In genomic region chr12:90407841-90408240, GRCh38 we compare ENCODE assay signal across 3 cellular contexts.
TF ChIP-seq lines count a peak whose summit lies in the region.

No MANE protein-coding gene starts in this region.

TF ChIP-seq in SK-N-SH, 30 proteins besides CTCF, POLR2A, EP300 and RAD21:
- TF ChIP-seq POLR2AphosphoS5 (IDR thresholded peaks at IDR 0.05; ENCODE audit: low read depth, low read length) (no peak), SMC3 (IDR thresholded peaks at IDR 0.05; ENCODE audit: low read depth, low read length) (no peak), NFIC (IDR thresholded peaks at IDR 0.05; ENCODE audit: borderline replicate concordance) (no peak), NRF1 (IDR thresholded peaks at IDR 0.05; ENCODE audit: low read depth, low read length) (no peak), FOSL2 (IDR thresholded peaks at IDR 0.05; ENCODE audit: borderline replicate concordance, low read depth) (no peak), GABPA (IDR thresholded peaks at IDR 0.05; ENCODE audit: low read depth) (no peak), FOXM1 (IDR thresholded peaks at IDR 0.05; ENCODE audit: low read depth) (no peak), ELF1 (IDR thresholded peaks at IDR 0.05) (no peak), TEAD4 (IDR thresholded peaks at IDR 0.05; ENCODE audit: borderline replicate concordance, insufficient read depth) (no peak), YY1 (IDR thresholded peaks at IDR 0.05; ENCODE audit: low read depth) (no peak), RFX5 (IDR thresholded peaks at IDR 0.05; ENCODE audit: low read length) (no peak)
- TF ChIP-seq, protein P1, sequence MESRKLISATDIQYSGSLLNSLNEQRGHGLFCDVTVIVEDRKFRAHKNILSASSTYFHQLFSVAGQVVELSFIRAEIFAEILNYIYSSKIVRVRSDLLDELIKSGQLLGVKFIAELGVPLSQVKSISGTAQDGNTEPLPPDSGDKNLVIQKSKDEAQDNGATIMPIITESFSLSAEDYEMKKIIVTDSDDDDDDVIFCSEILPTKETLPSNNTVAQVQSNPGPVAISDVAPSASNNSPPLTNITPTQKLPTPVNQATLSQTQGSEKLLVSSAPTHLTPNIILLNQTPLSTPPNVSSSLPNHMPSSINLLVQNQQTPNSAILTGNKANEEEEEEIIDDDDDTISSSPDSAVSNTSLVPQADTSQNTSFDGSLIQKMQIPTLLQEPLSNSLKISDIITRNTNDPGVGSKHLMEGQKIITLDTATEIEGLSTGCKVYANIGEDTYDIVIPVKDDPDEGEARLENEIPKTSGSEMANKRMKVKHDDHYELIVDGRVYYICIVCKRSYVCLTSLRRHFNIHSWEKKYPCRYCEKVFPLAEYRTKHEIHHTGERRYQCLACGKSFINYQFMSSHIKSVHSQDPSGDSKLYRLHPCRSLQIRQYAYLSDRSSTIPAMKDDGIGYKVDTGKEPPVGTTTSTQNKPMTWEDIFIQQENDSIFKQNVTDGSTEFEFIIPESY (IDR thresholded peaks at IDR 0.05; ENCODE audit: borderline replicate concordance, low read depth) = no peak

TF ChIP-seq in SK-N-SH treated with all-trans-retinoic acid at 6 μM for 48 hours, 23 proteins besides CTCF, POLR2A, EP300 and RAD21:
- TF ChIP-seq CSDC2 (CRISPR knock-in tag; IDR thresholded peaks at IDR 0.05) (no peak), ARNTL (CRISPR knock-in tag; IDR thresholded peaks at IDR 0.05; ENCODE audit: borderline replicate concordance, low read depth) (no peak), CSRNP3 (CRISPR knock-in tag; IDR thresholded peaks at IDR 0.05) (no peak), GLIS3 (CRISPR knock-in tag; IDR thresholded peaks at IDR 0.05) (no peak), ZFP3 (CRISPR knock-in tag; IDR thresholded peaks at IDR 0.05) (no peak), ZNF70 (CRISPR knock-in tag; IDR thresholded peaks at IDR 0.05) (no peak), TCF4 (CRISPR knock-in tag; IDR thresholded peaks at IDR 0.05; ENCODE audit: borderline replicate concordance) (no peak)
- TF ChIP-seq, protein P2, sequence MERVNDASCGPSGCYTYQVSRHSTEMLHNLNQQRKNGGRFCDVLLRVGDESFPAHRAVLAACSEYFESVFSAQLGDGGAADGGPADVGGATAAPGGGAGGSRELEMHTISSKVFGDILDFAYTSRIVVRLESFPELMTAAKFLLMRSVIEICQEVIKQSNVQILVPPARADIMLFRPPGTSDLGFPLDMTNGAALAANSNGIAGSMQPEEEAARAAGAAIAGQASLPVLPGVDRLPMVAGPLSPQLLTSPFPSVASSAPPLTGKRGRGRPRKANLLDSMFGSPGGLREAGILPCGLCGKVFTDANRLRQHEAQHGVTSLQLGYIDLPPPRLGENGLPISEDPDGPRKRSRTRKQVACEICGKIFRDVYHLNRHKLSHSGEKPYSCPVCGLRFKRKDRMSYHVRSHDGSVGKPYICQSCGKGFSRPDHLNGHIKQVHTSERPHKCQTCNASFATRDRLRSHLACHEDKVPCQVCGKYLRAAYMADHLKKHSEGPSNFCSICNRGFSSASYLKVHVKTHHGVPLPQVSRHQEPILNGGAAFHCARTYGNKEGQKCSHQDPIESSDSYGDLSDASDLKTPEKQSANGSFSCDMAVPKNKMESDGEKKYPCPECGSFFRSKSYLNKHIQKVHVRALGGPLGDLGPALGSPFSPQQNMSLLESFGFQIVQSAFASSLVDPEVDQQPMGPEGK (CRISPR knock-in tag; IDR thresholded peaks at IDR 0.05; ENCODE audit: borderline replicate concordance) = no peak
- TF ChIP-seq, protein P3, sequence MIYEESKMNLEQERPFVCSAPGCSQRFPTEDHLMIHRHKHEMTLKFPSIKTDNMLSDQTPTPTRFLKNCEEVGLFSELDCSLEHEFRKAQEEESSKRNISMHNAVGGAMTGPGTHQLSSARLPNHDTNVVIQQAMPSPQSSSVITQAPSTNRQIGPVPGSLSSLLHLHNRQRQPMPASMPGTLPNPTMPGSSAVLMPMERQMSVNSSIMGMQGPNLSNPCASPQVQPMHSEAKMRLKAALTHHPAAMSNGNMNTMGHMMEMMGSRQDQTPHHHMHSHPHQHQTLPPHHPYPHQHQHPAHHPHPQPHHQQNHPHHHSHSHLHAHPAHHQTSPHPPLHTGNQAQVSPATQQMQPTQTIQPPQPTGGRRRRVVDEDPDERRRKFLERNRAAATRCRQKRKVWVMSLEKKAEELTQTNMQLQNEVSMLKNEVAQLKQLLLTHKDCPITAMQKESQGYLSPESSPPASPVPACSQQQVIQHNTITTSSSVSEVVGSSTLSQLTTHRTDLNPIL (CRISPR knock-in tag; IDR thresholded peaks at IDR 0.05; ENCODE audit: low read depth) = no peak

TF ChIP-seq in endothelial cell of umbilical vein, 7 proteins besides CTCF, POLR2A, EP300 and RAD21:
- no peak for TF ChIP-seq MAX (IDR thresholded peaks at IDR 0.05; ENCODE audit: insufficient read depth, insufficient read length)
- no peak for TF ChIP-seq JUN (IDR thresholded peaks at IDR 0.05; ENCODE audit: borderline replicate concordance, insufficient read depth, insufficient read length, low read depth)
- no peak for TF ChIP-seq MYC (IDR thresholded peaks at IDR 0.05; ENCODE audit: low read depth, low read length)
- no peak for TF ChIP-seq FOS (IDR thresholded peaks at IDR 0.05; ENCODE audit: borderline replicate concordance, insufficient read depth, low read length)
- TF ChIP-seq POLR2AphosphoS5 (IDR thresholded peaks at IDR 0.05; ENCODE audit: insufficient read depth, low read depth, low read length) = no peak
- no peak for TF ChIP-seq GATA2 (IDR thresholded peaks at IDR 0.05; ENCODE audit: insufficient read depth, insufficient read length, low read depth, low read length)
- TF ChIP-seq EZH2 (IDR thresholded peaks at IDR 0.05; ENCODE audit: borderline replicate concordance, low read depth, low read length, severe bottlenecking) = no peak
